In genomic region chr3:111069974-111070751, GRCh38 we compare ENCODE assay signal across 1 cellular context.
TF ChIP-seq lines count a peak whose summit lies in the region.

No MANE protein-coding gene starts in this region.

TF ChIP-seq in IMR-90, 13 proteins besides CTCF, POLR2A, EP300 and RAD21:
- TF ChIP-seq CHD1 (IDR thresholded peaks at IDR 0.05; ENCODE audit: low read depth, low read length) (no peak), CEBPB (IDR thresholded peaks at IDR 0.05; ENCODE audit: low read depth, low read length) (peak; percentile 46)
